Comparison of ENCODE assay signal across 8 cellular contexts in the genomic region with DNA sequence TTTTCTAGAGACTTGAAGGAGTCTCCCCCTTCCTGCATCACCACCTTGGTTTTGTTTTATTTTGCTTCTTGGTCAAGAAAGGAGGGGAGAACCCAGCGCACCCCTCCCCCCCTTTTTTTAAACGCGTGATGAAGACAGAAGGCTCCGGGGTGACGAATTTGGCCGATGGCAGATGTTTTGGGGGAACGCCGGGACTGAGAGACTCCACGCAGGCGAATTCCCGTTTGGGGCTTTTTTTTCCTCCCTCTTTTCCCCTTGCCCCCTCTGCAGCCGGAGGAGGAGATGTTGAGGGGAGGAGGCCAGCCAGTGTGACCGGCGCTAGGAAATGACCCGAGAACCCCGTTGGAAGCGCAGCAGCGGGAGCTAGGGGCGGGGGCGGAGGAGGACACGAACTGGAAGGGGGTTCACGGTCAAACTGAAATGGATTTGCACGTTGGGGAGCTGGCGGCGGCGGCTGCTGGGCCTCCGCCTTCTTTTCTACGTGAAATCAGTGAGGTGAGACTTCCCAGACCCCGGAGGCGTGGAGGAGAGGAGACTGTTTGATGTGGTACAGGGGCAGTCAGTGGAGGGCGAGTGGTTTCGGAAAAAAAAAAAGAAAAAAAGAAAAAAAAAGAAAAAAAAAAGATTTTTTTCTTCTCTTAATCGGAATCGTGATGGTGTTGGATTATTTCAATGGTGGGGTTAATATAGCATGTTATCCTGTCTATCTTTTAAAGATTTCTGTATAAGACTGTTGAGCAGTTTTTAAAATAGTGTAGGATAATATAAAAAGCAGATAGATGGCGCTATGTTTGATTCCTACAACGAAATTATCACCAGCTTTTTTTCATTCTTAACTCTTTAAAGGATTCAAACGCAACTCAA. TPM values are rescaled to one million over a fixed set of nuclear protein-coding genes. Genes with fewer than 3 reads are reported as not detected.
A peak's percentile ranks its signal among the peaks of the same experiment; 100 is the strongest.
DNase-seq lines count a peak whose midpoint lies in the region; ATAC-seq, FAIRE-seq and TF ChIP-seq lines count a peak whose summit lies in the region.

No MANE protein-coding gene starts in this region.

- intact Hi-C loops in upper lobe of right lung (cut with DNase I): no loop called here

- no peaks in the 10 kb centered on the region for H3K9me3 ChIP-seq in muscle layer of colon (ENCODE audit: low read length)
- no peaks in the 10 kb centered on the region for H3K9me3 ChIP-seq in upper lobe of right lung

- peak overlapping the region; percentile 82 for H3K9ac ChIP-seq in muscle layer of colon (ENCODE audit: low read length)

- H3K4me3 ChIP-seq in muscle layer of colon (ENCODE audit: low read depth in 1 of 2, low read length in 2 of 2): peak overlapping the region; percentile 82 to 91
- H3K4me3 ChIP-seq in upper lobe of right lung: peak overlapping the region; percentile 75

- H3K27me3 ChIP-seq in muscle layer of colon (ENCODE audit: control insufficient read depth in 1 of 2, insufficient read depth in 2 of 2, low read length in 2 of 2) (no peaks in the 10 kb centered on the region), upper lobe of right lung (no peaks in the 10 kb centered on the region)

- no peaks in the 10 kb centered on the region for H3K36me3 ChIP-seq in muscle layer of colon (ENCODE audit: insufficient read depth, low read length)
- no peaks in the 10 kb centered on the region for H3K36me3 ChIP-seq in upper lobe of right lung

- ATAC-seq in upper lobe of right lung: no peak
- ATAC-seq in HG03095 (IDR thresholded peaks at IDR 0.05; ENCODE audit: unreplicated experiment): no peak

- peak; percentile 76 for FAIRE-seq in GM19239 (lab: Jason Lieb, UNC)

- DNase-seq in GM19239 (ENCODE audit: insufficient read length, low spot score) (no peak), NCI-H2171 (lab: John Stamatoyannopoulos, UW) (peak; percentile 58), fibroblast of gingiva (ENCODE audit: low read depth) (peak; percentile 48), upper lobe of right lung (peak; percentile 76)
- DNase-seq in activated CD8-positive, alpha-beta memory T cell treated with anti-CD3 and anti-CD28 coated beads for 24 hours: peak; percentile 66

- peak; percentile 77 for TF ChIP-seq CTCF in C4-2B (conservative IDR thresholded peaks at IDR 0.05)
- TF ChIP-seq CTCF in upper lobe of right lung (IDR thresholded peaks at IDR 0.05): peak; percentile 63

- H3K4me1 ChIP-seq in muscle layer of colon (ENCODE audit: insufficient read depth, low read length): peaks cover 21% of the 10 kb centered on the region
- peaks cover 8% of the 10 kb centered on the region for H3K4me1 ChIP-seq in upper lobe of right lung

- H3K27ac ChIP-seq in C4-2B: peak overlapping the region; percentile 99
- H3K27ac ChIP-seq in muscle layer of colon (ENCODE audit: low read depth, low read length): peak overlapping the region; percentile 85
- peak overlapping the region; percentile 87 for H3K27ac ChIP-seq in upper lobe of right lung

RNA-seq across cellular contexts. Expression of a gene that starts 3.1 kb away (rescaled TPM):
- 20.0 TPM for total RNA-seq in upper lobe of right lung
